ENCODE assay signal across 8 cellular contexts in the genomic region with DNA sequence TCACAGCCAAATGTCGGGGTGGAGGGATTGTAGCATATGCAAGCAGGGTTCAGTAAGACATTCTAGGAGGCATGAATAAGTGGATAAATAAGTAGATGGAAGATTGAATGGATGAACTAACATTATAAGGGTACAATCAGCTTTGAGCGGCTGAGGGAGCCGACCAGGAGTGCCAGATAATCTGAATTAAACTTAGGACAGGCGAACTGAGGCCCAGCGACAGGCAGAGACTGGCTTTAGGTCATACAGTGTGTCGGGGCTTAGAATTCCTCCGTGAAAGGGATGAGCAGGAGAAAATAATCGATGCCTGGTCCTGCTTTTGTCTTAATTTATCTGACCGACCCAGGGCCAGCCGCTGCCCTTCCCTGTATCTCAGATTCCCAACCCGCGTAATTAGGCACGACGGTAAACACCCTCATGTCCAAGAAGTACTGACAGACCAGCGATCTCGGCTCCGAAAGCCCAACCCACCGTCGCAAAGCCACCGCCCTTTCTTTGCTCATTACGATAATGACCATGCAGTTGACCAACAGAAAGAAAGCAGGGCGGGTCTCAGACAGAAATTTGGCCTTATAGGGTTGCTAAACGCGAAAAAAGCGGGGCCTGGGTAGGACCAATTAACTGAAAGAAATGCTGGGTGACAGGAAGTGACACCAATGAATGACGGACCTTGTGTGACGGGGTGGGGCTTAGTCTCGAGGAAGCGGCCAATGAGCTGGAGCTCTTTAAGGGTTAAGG. TPM values are rescaled to one million over a fixed set of nuclear protein-coding genes. Genes with fewer than 3 reads are reported as not detected.
A peak's percentile ranks its signal among the peaks of the same experiment; 100 is the strongest.
DNase-seq lines count a peak whose midpoint lies in the region; ATAC-seq and TF ChIP-seq lines count a peak whose summit lies in the region.

No MANE protein-coding gene starts in this region.

- ATAC-seq in GM21528 (IDR thresholded peaks at IDR 0.05; ENCODE audit: low FRiP score, unreplicated experiment) = peak; percentile 85
- ATAC-seq in activated T-cell treated with anti-CD3 and anti-CD28 coated beads, Interleukin-2, amount 50 U/mL, for 4 hours = peak; percentile 92 to 94

- H3K79me2 ChIP-seq in OCI-LY3 (ENCODE audit: low read length) = 0 out of 2 replicates have a peak, but pooled peaks cover 3% of the 10 kb centered on the region

- H3K4me2 ChIP-seq in OCI-LY3 (ENCODE audit: low read length) = peak overlapping the region; percentile 99

- WGBS in esophagus muscularis mucosa = 1% methylated on average over 27 of the region's 29 CpGs

- H3K9me3 ChIP-seq in OCI-LY3 (ENCODE audit: insufficient read depth, low read length) = no peaks in the 10 kb centered on the region
- no peaks in the 10 kb centered on the region for H3K9me3 ChIP-seq in esophagus muscularis mucosa
- H3K9me3 ChIP-seq in muscle layer of colon (ENCODE audit: low read length) = no peaks in the 10 kb centered on the region

- no peak for TF ChIP-seq CTCF in OCI-LY3 (IDR thresholded peaks at IDR 0.05; ENCODE audit: low read depth, low read length)
- no peak for TF ChIP-seq CTCF in esophagus muscularis mucosa (IDR thresholded peaks at IDR 0.05)

- peaks cover 25% of the 10 kb centered on the region for H3K4me1 Mint-ChIP-seq in activated T-cell treated with anti-CD3 and anti-CD28 coated beads, Interleukin-2, amount 50 U/mL, for 4 hours (ENCODE audit: low read depth)

- DNase-seq in DMS153 treated with DMSO at 0.1 percent for 48 hours (lab: John Stamatoyannopoulos, UW; ENCODE audit: unreplicated experiment) (peak; percentile 98), HuH-7.5 (ENCODE audit: low spot score) (peak; percentile 65), esophagus muscularis mucosa (ENCODE audit: extremely low spot score) (peak; percentile 99)
- peak; percentile 73 for DNase-seq in activated T-cell treated with anti-CD3 and anti-CD28 coated beads, Interleukin-2, amount 50 U/mL, for 4 hours
- DNase-seq in stimulated activated CD8-positive, alpha-beta memory T cell treated with anti-CD3 and anti-CD28 coated beads, Interleukin-7, amount 100 ng/mL, for 24 hours (ENCODE audit: low read depth) = peak; percentile 64

- H3K9me3 Mint-ChIP-seq in activated T-cell treated with anti-CD3 and anti-CD28 coated beads, Interleukin-2, amount 50 U/mL, for 4 hours = no peaks in the 10 kb centered on the region

- H3K4me1 ChIP-seq in OCI-LY3 (ENCODE audit: low read length) (peaks cover 15% of the 10 kb centered on the region), esophagus muscularis mucosa (peaks cover 15 to 17% (median 16%) of the 10 kb centered on the region in 4 donors), muscle layer of colon (ENCODE audit: insufficient read depth, low read length) (peaks cover 12% of the 10 kb centered on the region)

- intact Hi-C loops in esophagus muscularis mucosa (cut with DNase I) = no loop called here

- H3K4me3 Mint-ChIP-seq in activated T-cell treated with anti-CD3 and anti-CD28 coated beads, Interleukin-2, amount 50 U/mL, for 4 hours = peak overlapping the region; percentile 96

- H3K36me3 ChIP-seq in OCI-LY3 (replicated peaks; ENCODE audit: low read depth, low read length) (peaks cover 3% of the 10 kb centered on the region), esophagus muscularis mucosa (peaks cover 0 to 31% (median 21%) of the 10 kb centered on the region in 4 donors), muscle layer of colon (ENCODE audit: insufficient read depth, low read length) (peaks cover 28% of the 10 kb centered on the region)

- H3K9ac ChIP-seq in OCI-LY3 (ENCODE audit: low read length) = peak overlapping the region; percentile 88
- H3K9ac ChIP-seq in muscle layer of colon (ENCODE audit: low read length) = peak overlapping the region; percentile 88

- peaks cover 16% of the 10 kb centered on the region for H3K36me3 Mint-ChIP-seq in activated T-cell treated with anti-CD3 and anti-CD28 coated beads, Interleukin-2, amount 50 U/mL, for 4 hours (ENCODE audit: insufficient read depth)

- H2AFZ ChIP-seq in OCI-LY3 (ENCODE audit: low read depth, low read length) = peak overlapping the region; percentile 84; the same call in 1 of the 2 replicates

- peak overlapping the region; percentile 85 for H3K27ac ChIP-seq in OCI-LY3 (ENCODE audit: low read length)
- peak overlapping the region; percentile 89 to 97 (median 93) for H3K27ac ChIP-seq in esophagus muscularis mucosa (replicated peaks in 1 of 4)
- H3K27ac ChIP-seq in muscle layer of colon (ENCODE audit: low read depth, low read length) = peak overlapping the region; percentile 96

- TF ChIP-seq EP300 in esophagus muscularis mucosa (IDR thresholded peaks at IDR 0.05) = no peak

- H3K27me3 ChIP-seq in OCI-LY3 (ENCODE audit: low read depth, low read length) (no peaks in the 10 kb centered on the region), esophagus muscularis mucosa (no peaks in the 10 kb centered on the region), muscle layer of colon (ENCODE audit: control insufficient read depth in 1 of 2, insufficient read depth in 2 of 2, low read length in 2 of 2) (no peaks in the 10 kb centered on the region)

- no peaks in the 10 kb centered on the region for H4K20me1 ChIP-seq in OCI-LY3 (ENCODE audit: insufficient read depth, low read length)

- peak overlapping the region; percentile 87 for H3K4me3 ChIP-seq in OCI-LY3 (ENCODE audit: low read length)
- H3K4me3 ChIP-seq in esophagus muscularis mucosa = peak overlapping the region; percentile 64 to 71 (median 68)
- peak overlapping the region; percentile 57 to 63 for H3K4me3 ChIP-seq in muscle layer of colon (ENCODE audit: low read depth in 1 of 2, low read length in 2 of 2)

- peak; percentile 72 for TF ChIP-seq POLR2A in esophagus muscularis mucosa (IDR thresholded peaks at IDR 0.05; ENCODE audit: low read depth)

- no peaks in the 10 kb centered on the region for H3K27me3 Mint-ChIP-seq in activated T-cell treated with anti-CD3 and anti-CD28 coated beads, Interleukin-2, amount 50 U/mL, for 4 hours (ENCODE audit: low read depth)

RNA-seq across cellular contexts. Expression of gene ANAPC15, which starts 0.5 kb away (rescaled TPM):
- total RNA-seq in activated T-cell treated with anti-CD3 and anti-CD28 coated beads, Interleukin-2, amount 50 U/mL, for 4 hours = 10 to 100 TPM; 56.2 to 68.9 (median 58.9) TPM
- total RNA-seq in esophagus muscularis mucosa = 10 to 100 TPM; 43.5 to 58.1 (median 48.1) TPM

RNA-seq across cellular contexts. Expression of gene TOMT, which starts 6.2 kb away (rescaled TPM):
- not detected for total RNA-seq in activated T-cell treated with anti-CD3 and anti-CD28 coated beads, Interleukin-2, amount 50 U/mL, for 4 hours
- not detected for total RNA-seq in esophagus muscularis mucosa

RNA-seq across cellular contexts. Expression of gene LAMTOR1, which starts 8.9 kb away (rescaled TPM):
- total RNA-seq in activated T-cell treated with anti-CD3 and anti-CD28 coated beads, Interleukin-2, amount 50 U/mL, for 4 hours = 10 to 100 TPM; 77.6 to 82.1 (median 78.2) TPM
- 100 to 1,000 TPM in 2 of 4 donors, 10 to 100 TPM in 2; 86.8 to 103 (median 98.0) TPM for total RNA-seq in esophagus muscularis mucosa

RNA-seq across cellular contexts. Expression of gene FOLR3, which starts 23.6 kb away (rescaled TPM):
- total RNA-seq in activated T-cell treated with anti-CD3 and anti-CD28 coated beads, Interleukin-2, amount 50 U/mL, for 4 hours = not detected
- total RNA-seq in esophagus muscularis mucosa = under 1 TPM in 2 of 4 donors, not detected in 2; 0.50 to 0.83 TPM

RNA-seq across cellular contexts. Expression of gene LRRC51, which starts 31.3 kb away (rescaled TPM):
- 1 to 10 TPM; 3.3 to 7.7 (median 7.3) TPM for total RNA-seq in activated T-cell treated with anti-CD3 and anti-CD28 coated beads, Interleukin-2, amount 50 U/mL, for 4 hours
- total RNA-seq in esophagus muscularis mucosa = 10 to 100 TPM in 1 of 4 donors, 1 to 10 TPM in 3; 9.1 to 10.0 (median 9.2) TPM

Comparison
In these comparisons a context has a peak if more than half of its experiments do, and no peak if none do; other contexts are left out.
1. Peak in every context shown above with its lines: DNase-seq, ATAC-seq, H3K4me3 ChIP-seq and H3K27ac ChIP-seq.